Comparison of ENCODE assay signal across 29 cellular contexts in genomic region chr3:42340466-42340865, GRCh38.
"Had no signal": no experiment of that assay in that cellular context is flagged by ENCODE, and none has a peak within 500 bp of the region (broad histone marks: within the 10 kb centered on the region; RNA-seq: fewer than 3 reads in every experiment).

No MANE protein-coding gene starts in this region.

- H3K36me3 ChIP-seq: adrenal gland, SJSA1 had no signal

- H3K27me3 Mint-ChIP-seq: activated naive CD8-positive, alpha-beta T cell treated with anti-CD3 and anti-CD28 coated beads, Interleukin-2, amount 10 ng/mL, durations not matched to agents 7 days and 5 days had no signal

- H3K27ac Mint-ChIP-seq: activated CD4-positive, alpha-beta T cell treated with anti-CD3 and anti-CD28 coated beads, Interleukin-2, amount 10 ng/mL, durations not matched to agents 24 days and 14 days; activated naive CD8-positive, alpha-beta T cell treated with anti-CD3 and anti-CD28 coated beads, Interleukin-2, amount 10 ng/mL, durations not matched to agents 7 days and 5 days; activated T-cell treated with anti-CD3 and anti-CD28 coated beads, Interleukin-2, amount 50 U/mL, for 72 hours; activated T-helper 2 cell treated with anti-CD3 and anti-CD28 coated beads, Interferon-gamma antibody, Interleukin-2, Interleukin-4, amounts not matched to agents 10 μg/mL and 5 μg/mL and 100 μg/mL, durations not matched to agents 14 hours and 24 hours and 36 hours; T-helper 1 cell treated with Interleukin-12 subunit alpha and Interleukin-12 subunit beta and Interleukin-4 antibody, amounts not matched to agents 30 μg/mL and 1 μg/mL, for 36 hours; WTC11 had no signal

- H3K4me3 ChIP-seq: adrenal gland, SJSA1 had no signal

- H3K36me3 Mint-ChIP-seq: WTC11 had no signal

- H3K27ac ChIP-seq: adrenal gland, SJSA1 had no signal

- H3K4me3 Mint-ChIP-seq: activated CD4-positive, alpha-beta T cell treated with anti-CD3 and anti-CD28 coated beads, Interleukin-2, amount 10 ng/mL, durations not matched to agents 24 days and 14 days; activated naive CD8-positive, alpha-beta T cell treated with anti-CD3 and anti-CD28 coated beads, Interleukin-2, amount 10 ng/mL, durations not matched to agents 7 days and 5 days; activated T-cell treated with anti-CD3 and anti-CD28 coated beads, Interleukin-2, amount 50 U/mL, for 72 hours; T-helper 1 cell treated with Interleukin-12 subunit alpha and Interleukin-12 subunit beta and Interleukin-4 antibody, amounts not matched to agents 30 μg/mL and 1 μg/mL, for 36 hours; WTC11 had no signal

- H3K4me1 ChIP-seq: adrenal gland, SJSA1 had no signal

- H3K9me3 ChIP-seq: adrenal gland, SJSA1 had no signal

- H3K9me3 Mint-ChIP-seq: activated CD4-positive, alpha-beta T cell treated with anti-CD3 and anti-CD28 coated beads, Interleukin-2, amount 10 ng/mL, durations not matched to agents 24 days and 14 days; activated T-helper 2 cell treated with anti-CD3 and anti-CD28 coated beads, Interferon-gamma antibody, Interleukin-2, Interleukin-4, amounts not matched to agents 10 μg/mL and 5 μg/mL and 100 μg/mL, durations not matched to agents 14 hours and 24 hours and 36 hours; T-helper 1 cell treated with Interleukin-12 subunit alpha and Interleukin-12 subunit beta and Interleukin-4 antibody, amounts not matched to agents 30 μg/mL and 1 μg/mL, for 36 hours had no signal

- ATAC-seq: activated T-cell treated with anti-CD3 and anti-CD28 coated beads, Interleukin-2, amount 50 U/mL, for 72 hours; Panc1; SK-N-SH treated with all-trans-retinoic acid at 6 μM for 48 hours; WTC11 had no signal

- H3K4me1 Mint-ChIP-seq: activated CD4-positive, alpha-beta T cell treated with anti-CD3 and anti-CD28 coated beads, Interleukin-2, amount 10 ng/mL, durations not matched to agents 24 days and 14 days; WTC11 had no signal

- H3K27me3 ChIP-seq: adrenal gland, SJSA1 had no signal

- DNase-seq: activated CD4-positive, alpha-beta T cell treated with anti-CD3 and anti-CD28 coated beads for 1 hour; activated CD4-positive, alpha-beta T cell treated with anti-CD3 and anti-CD28 coated beads, Interleukin-2, amount 10 ng/mL, durations not matched to agents 24 days and 14 days; activated CD4-positive, alpha-beta T cell treated with anti-CD3 and anti-CD28 coated beads, Interleukin-2, amount 50 U/mL, for 48 hours; activated CD8-positive, alpha-beta memory T cell treated with anti-CD3 and anti-CD28 coated beads, Interleukin-2, amount 50 U/mL, for 4 hours; activated naive CD4-positive, alpha-beta T cell treated with anti-CD3 and anti-CD28 coated beads, Interleukin-2, amount 50 U/mL, for 16 hours; activated naive CD8-positive, alpha-beta T cell treated with anti-CD3 and anti-CD28 coated beads, Interleukin-2, amount 10 ng/mL, durations not matched to agents 7 days and 5 days; activated T-cell treated with anti-CD3 and anti-CD28 coated beads, Interleukin-2, amount 50 U/mL, for 72 hours; adrenal gland; anterior cingulate cortex; cerebellar nuclear complex; Kasumi-1; NCI-H1092; NCI-H1417; NCI-H1694; NCI-H2029; NCI-H345; NCI-H510A; NCI-H526 treated with DMSO at 0.1 percent for 48 hours; NCI-H82; RPMI8226; SHP77; SW 1271 had no signal

- FAIRE-seq: colon had no signal
